14 cellular contexts compared by ENCODE assay signal in genomic region chr12:27190761-27191160, GRCh38. TPM values are rescaled to one million over a fixed set of nuclear protein-coding genes. Genes with fewer than 3 reads are reported as not detected.
DNase-seq lines count a peak whose midpoint lies in the region; ATAC-seq and TF ChIP-seq lines count a peak whose summit lies in the region.
"Had no signal": no experiment of that assay in that cellular context is flagged by ENCODE, and none has a peak within 500 bp of the region (broad histone marks: within the 10 kb centered on the region; RNA-seq: fewer than 3 reads in every experiment).

No MANE protein-coding gene starts in this region.

- H3K27me3 ChIP-seq in heart right ventricle (no peaks in the 10 kb centered on the region), mucosa of rectum (ENCODE audit: control insufficient read depth in 2 of 2, insufficient read depth in 2 of 2, low read length in 2 of 2) (no peaks in the 10 kb centered on the region), upper lobe of right lung (no peaks in the 10 kb centered on the region)

- 62 to 70% methylated on average over 2 of the region's 2 CpGs for WGBS in heart right ventricle, 2 donors

- no peak for ATAC-seq in heart right ventricle
- no peak for ATAC-seq in Right ventricle myocardium inferior
- ATAC-seq in upper lobe of right lung: no peak
- ATAC-seq: activated naive CD4-positive, alpha-beta T cell treated with anti-CD3 and anti-CD28 coated beads, Interleukin-2, amount 50 U/mL, for 72 hours; natural killer cell; SK-N-SH treated with all-trans-retinoic acid at 6 μM for 48 hours had no signal

- TF ChIP-seq CTCF in heart right ventricle (IDR thresholded peaks at IDR 0.05): no peak
- TF ChIP-seq CTCF in upper lobe of right lung (IDR thresholded peaks at IDR 0.05): no peak

- H3K4me1 ChIP-seq in heart right ventricle (peaks cover 11 to 69% (median 44%) of the 10 kb centered on the region in 9 donors), mucosa of rectum (ENCODE audit: control insufficient read depth in 2 of 2, insufficient read depth in 2 of 2, low read length in 2 of 2) (peaks cover 0 to 10% of the 10 kb centered on the region in 2 donors), upper lobe of right lung (peaks cover 11% of the 10 kb centered on the region)

- H3K9me3 ChIP-seq in heart right ventricle (no peaks in the 10 kb centered on the region), mucosa of rectum (ENCODE audit: control insufficient read depth in 2 of 2, low read length in 2 of 2) (no peaks in the 10 kb centered on the region), upper lobe of right lung (no peaks in the 10 kb centered on the region)
- H3K9me3 ChIP-seq: HAP-1 had no signal

- H3K36me3 ChIP-seq in heart right ventricle: no peaks in the 10 kb centered on the region
- no peaks in the 10 kb centered on the region for H3K36me3 ChIP-seq in mucosa of rectum (ENCODE audit: control insufficient read depth in 2 of 2, insufficient read depth in 2 of 2, low read length in 2 of 2)
- no peaks in the 10 kb centered on the region for H3K36me3 ChIP-seq in upper lobe of right lung
- H3K36me3 ChIP-seq: HAP-1 had no signal

- H3K4me3 ChIP-seq in heart right ventricle (no peak overlapping the region), mucosa of rectum (ENCODE audit: low read length in 2 of 2) (no peak overlapping the region), upper lobe of right lung (no peak overlapping the region)
- H3K4me3 ChIP-seq: HAP-1 had no signal

- DNase-seq in heart right ventricle (no peak), Right ventricle myocardium inferior (ENCODE audit: missing footprints) (no peak), dedifferentiated amniotic fluid mesenchymal stem cell (ENCODE audit: extremely low spot score) (peak; percentile 90), upper lobe of right lung (no peak), amygdala (lab: John Stamatoyannopoulos, UW) (no peak), midbrain (lab: John Stamatoyannopoulos, UW) (no peak), NCI-H510A (lab: John Stamatoyannopoulos, UW) (no peak)
- DNase-seq: natural killer cell; NK-92 treated with Interleukin-12 subunit alpha and Interleukin-12 subunit beta, amount 100 ng/mL, for 24 hours; small intestine had no signal

- intact Hi-C loops in heart right ventricle (cut with DNase I) (loop anchor here in 2 of 10 donors (5.0 kb wide), 1 partner anchor 52 kb away; the partner anchor contains the start of gene STK38L (in 2 of the 2)), Right ventricle myocardium inferior (cut with DNase I) (loop anchor here (10.0 kb wide), 1 partner anchor 94 kb away; no protein-coding TSS in a partner anchor), upper lobe of right lung (cut with DNase I) (no loop called here)

- H3K9ac ChIP-seq in mucosa of rectum (ENCODE audit: low read depth in 1 of 2, low read length in 2 of 2): no peak overlapping the region

- H3K27ac ChIP-seq in heart right ventricle (peak overlapping the region in 9 of 10 donors; percentile 3 to 87 (median 73)), mucosa of rectum (ENCODE audit: low read depth in 2 of 2, low read length in 2 of 2) (peak overlapping the region; percentile 40 to 43), upper lobe of right lung (peak overlapping the region; percentile 9)

RNA-seq across cellular contexts. Expression of gene STK38L, which starts 53.3 kb away (rescaled TPM):
- 100 to 1,000 TPM in 5 of 10 donors, 10 to 100 TPM in 5; 40.7 to 165 (median 104) TPM for total RNA-seq in heart right ventricle
- polyA plus RNA-seq in heart right ventricle: 10 to 100 TPM in 1 of 2 donors, 1 to 10 TPM in 1; 9.5 to 23.5 TPM
- total RNA-seq in Right ventricle myocardium inferior: 48.7 TPM
- total RNA-seq in upper lobe of right lung: 36.0 TPM

Comparison
In these comparisons a context has a peak if more than half of its experiments do, and no peak if none do; other contexts are left out.
1. H3K27ac ChIP-seq: peak in every context shown above with its lines; median percentile 73 in heart right ventricle; 42 in mucosa of rectum; 9 in upper lobe of right lung.